13 cellular contexts compared by ENCODE assay signal in the genomic region with DNA sequence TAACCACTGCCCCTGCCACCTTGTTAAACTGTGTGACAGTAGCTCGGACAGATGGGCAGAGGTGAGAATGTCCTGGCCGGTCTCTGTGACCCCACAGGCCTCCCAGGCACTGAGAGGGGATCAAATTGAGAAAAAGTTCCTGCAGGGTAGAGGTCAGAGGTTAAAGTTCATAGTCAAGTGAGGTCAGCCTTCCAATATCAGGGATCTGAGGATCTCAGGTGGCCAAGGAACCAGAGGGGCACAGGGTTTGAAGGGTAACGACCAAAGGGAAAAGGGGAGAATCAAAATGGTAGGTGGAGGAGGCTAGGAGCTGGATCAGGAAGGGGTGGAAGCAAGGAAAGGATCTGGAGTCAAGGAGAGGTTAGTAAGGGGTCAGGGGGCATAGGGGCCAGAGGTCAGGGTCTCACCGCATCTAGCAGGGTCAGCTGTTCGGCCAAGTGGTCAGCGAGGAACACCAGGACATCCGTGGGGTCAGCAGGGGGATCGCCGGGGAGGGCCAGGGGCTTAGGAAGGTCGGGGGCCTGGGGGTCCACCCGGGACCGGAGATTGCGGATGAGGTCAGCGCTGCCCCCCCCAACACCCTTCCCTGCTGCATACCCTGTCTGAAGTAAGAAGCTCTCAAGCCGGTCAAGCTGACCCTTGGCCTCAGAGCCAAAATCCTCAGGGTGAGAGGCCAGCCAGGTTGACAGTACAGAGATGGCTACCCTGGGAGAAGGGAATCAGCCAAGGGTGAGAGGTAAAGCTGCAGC. TPM values are rescaled to one million over a fixed set of nuclear protein-coding genes. Genes with fewer than 3 reads are reported as not detected.
DNase-seq lines count a peak whose midpoint lies in the region; ATAC-seq and TF ChIP-seq lines count a peak whose summit lies in the region.
"Had no signal": no experiment of that assay in that cellular context is flagged by ENCODE, and none has a peak within 500 bp of the region (broad histone marks: within the 10 kb centered on the region; RNA-seq: fewer than 3 reads in every experiment).

No MANE protein-coding gene starts in this region.

- no peaks in the 10 kb centered on the region for H3K9me3 ChIP-seq in naive thymus-derived CD4-positive, alpha-beta T cell (ENCODE audit: control insufficient read depth in 2 of 3, low read length in 3 of 3)

- POLR2A ChIA-PET in naive thymus-derived CD4-positive, alpha-beta T cell (lab: Charles Lee): interaction anchor here (0.7 to 4.6 kb wide), 5 partner anchors 8 to 49 kb away, joined by 4 to 65 read pairs (median 51); a partner anchor contains a TSS

- intact Hi-C loops in Right ventricle myocardium superior (cut with DNase I): loop anchor here (10.0 kb wide), 1 partner anchor 119 kb away; a partner anchor contains a TSS
- intact Hi-C loops in cardiac septum (cut with DNase I): no loop called here
- intact Hi-C loops in naive thymus-derived CD4-positive, alpha-beta T cell (cut with micrococcal nuclease): loop anchor here (5.0 kb wide), 2 partner anchors 132 to 323 kb away; no protein-coding TSS in a partner anchor

- CTCF ChIA-PET in naive thymus-derived CD4-positive, alpha-beta T cell (lab: Charles Lee): interaction anchor here (1.3 kb wide), 1 partner anchor 18 kb away, joined by 3 read pairs; no protein-coding TSS in a partner anchor

- no peak overlapping the region for H3K4me3 ChIP-seq in naive thymus-derived CD4-positive, alpha-beta T cell (ENCODE audit: low read length)

- H3K27ac ChIP-seq in naive thymus-derived CD4-positive, alpha-beta T cell (ENCODE audit: low read depth, low read length): no peak overlapping the region

- H3K4me1 Mint-ChIP-seq in activated naive CD8-positive, alpha-beta T cell treated with anti-CD3 and anti-CD28 coated beads, Interleukin-2, amount 50 U/mL, for 24 hours: peaks cover 37% of the 10 kb centered on the region
- peaks cover 23 to 39% (median 31%) of the 10 kb centered on the region in 7 donors for H3K4me1 Mint-ChIP-seq in naive thymus-derived CD4-positive, alpha-beta T cell

- TF ChIP-seq CTCF in GM13977 (IDR thresholded peaks at IDR 0.05; ENCODE audit: extremely low read depth, insufficient read depth, missing control alignments): no peak

- peak overlapping the region; percentile 25 for H3K4me3 Mint-ChIP-seq in activated naive CD8-positive, alpha-beta T cell treated with anti-CD3 and anti-CD28 coated beads, Interleukin-2, amount 50 U/mL, for 24 hours
- H3K4me3 Mint-ChIP-seq in naive thymus-derived CD4-positive, alpha-beta T cell: peak overlapping the region in 3 of 10 donors; percentile 51 to 99 (median 77)

- H3K27me3 Mint-ChIP-seq in activated naive CD8-positive, alpha-beta T cell treated with anti-CD3 and anti-CD28 coated beads, Interleukin-2, amount 50 U/mL, for 24 hours: no peaks in the 10 kb centered on the region
- peaks cover 0 to 3% (median 0%) of the 10 kb centered on the region in 5 donors for H3K27me3 Mint-ChIP-seq in naive thymus-derived CD4-positive, alpha-beta T cell
- H3K27me3 Mint-ChIP-seq: effector memory CD8-positive, alpha-beta T cell had no signal

- no peaks in the 10 kb centered on the region for H3K9me3 Mint-ChIP-seq in activated naive CD8-positive, alpha-beta T cell treated with anti-CD3 and anti-CD28 coated beads, Interleukin-2, amount 50 U/mL, for 24 hours
- H3K9me3 Mint-ChIP-seq in naive thymus-derived CD4-positive, alpha-beta T cell: peaks cover 0 to 9% (median 0%) of the 10 kb centered on the region in 11 donors
- H3K9me3 Mint-ChIP-seq: effector memory CD8-positive, alpha-beta T cell had no signal

- ATAC-seq in Right ventricle myocardium superior (ENCODE audit: poor library complexity): no peak
- ATAC-seq in activated naive CD8-positive, alpha-beta T cell treated with anti-CD3 and anti-CD28 coated beads, Interleukin-2, amount 50 U/mL, for 24 hours: no peak
- ATAC-seq in naive thymus-derived CD4-positive, alpha-beta T cell: no peak
- no peak for ATAC-seq in GM18505 (IDR thresholded peaks at IDR 0.05; ENCODE audit: unreplicated experiment)
- ATAC-seq in HG02798 (IDR thresholded peaks at IDR 0.05; ENCODE audit: poor library complexity, unreplicated experiment): no peak
- ATAC-seq in GM21737 (IDR thresholded peaks at IDR 0.05; ENCODE audit: unreplicated experiment): no peak
- ATAC-seq: effector memory CD8-positive, alpha-beta T cell had no signal

- H3K27me3 ChIP-seq in naive thymus-derived CD4-positive, alpha-beta T cell (ENCODE audit: control insufficient read depth in 2 of 2, insufficient read depth in 2 of 2, low read length in 2 of 2): no peaks in the 10 kb centered on the region

- peak overlapping the region; percentile 10 for H3K27ac Mint-ChIP-seq in activated naive CD8-positive, alpha-beta T cell treated with anti-CD3 and anti-CD28 coated beads, Interleukin-2, amount 50 U/mL, for 24 hours
- peak overlapping the region in 8 of 9 donors; percentile 19 to 98 (median 79) for H3K27ac Mint-ChIP-seq in naive thymus-derived CD4-positive, alpha-beta T cell

- DNase-seq in Right ventricle myocardium superior (peak; percentile 43), cardiac septum (ENCODE audit: low spot score) (no peak), GM13977 (ENCODE audit: low spot score) (no peak)
- DNase-seq in activated naive CD8-positive, alpha-beta T cell treated with anti-CD3 and anti-CD28 coated beads, Interleukin-2, amount 50 U/mL, for 24 hours: no peak
- no peak for DNase-seq in naive thymus-derived CD4-positive, alpha-beta T cell
- DNase-seq: central memory CD4-positive, alpha-beta T cell; effector memory CD8-positive, alpha-beta T cell; NCI-H187 treated with DMSO at 0.1 percent for 48 hours; NCI-H510A treated with DMSO at 0.1 percent for 48 hours had no signal

- H3K36me3 ChIP-seq in naive thymus-derived CD4-positive, alpha-beta T cell (ENCODE audit: control insufficient read depth in 2 of 3, insufficient read depth in 3 of 3, low read length in 3 of 3): peaks cover 0 to 71% (median 4%) of the 10 kb centered on the region in 3 experiments

- in situ Hi-C loops in GM13977 (cut with MboI; ENCODE audit: low pct_unique_long_range_greater_than_20kb, low sequenced_read_pairs, unreplicated experiment): no loop called here

- peaks cover 5 to 10% of the 10 kb centered on the region in 2 donors for H3K4me1 ChIP-seq in naive thymus-derived CD4-positive, alpha-beta T cell (ENCODE audit: control insufficient read depth in 2 of 2, insufficient read depth in 2 of 2, low read length in 2 of 2)

- no peak for TF ChIP-seq POLR2A in GM18505 (IDR thresholded peaks at IDR 0.05; ENCODE audit: borderline replicate concordance, extremely low read depth, insufficient read depth, insufficient read length)

- H3K36me3 Mint-ChIP-seq in activated naive CD8-positive, alpha-beta T cell treated with anti-CD3 and anti-CD28 coated beads, Interleukin-2, amount 50 U/mL, for 24 hours (ENCODE audit: low read depth): peaks cover 22% of the 10 kb centered on the region
- peaks cover 0 to 24% (median 6%) of the 10 kb centered on the region in 5 donors for H3K36me3 Mint-ChIP-seq in naive thymus-derived CD4-positive, alpha-beta T cell

RNA-seq across cellular contexts. Expression of a gene that starts 2.9 kb away (rescaled TPM):
- total RNA-seq in Right ventricle myocardium superior: 60.5 TPM
- total RNA-seq in cardiac septum: 46.9 TPM
- 10 to 100 TPM; 45.7 to 76.8 (median 67.4) TPM for total RNA-seq in naive thymus-derived CD4-positive, alpha-beta T cell
- polyA plus RNA-seq in naive thymus-derived CD4-positive, alpha-beta T cell: 10 to 100 TPM in 1 of 2 donors, 1 to 10 TPM in 1; 4.1 to 11.5 TPM

RNA-seq across cellular contexts. Expression of a gene that starts 6.4 kb away (rescaled TPM):
- total RNA-seq in Right ventricle myocardium superior (44.4 TPM), cardiac septum (35.1 TPM)
- total RNA-seq in naive thymus-derived CD4-positive, alpha-beta T cell: 10 to 100 TPM; 14.6 to 73.2 (median 35.5) TPM
- 10 to 100 TPM; 26.5 to 36.3 TPM for polyA plus RNA-seq in naive thymus-derived CD4-positive, alpha-beta T cell

RNA-seq across cellular contexts. Expression of a gene that starts 6.8 kb away (rescaled TPM):
- total RNA-seq in Right ventricle myocardium superior: 12.8 TPM
- 18.8 TPM for total RNA-seq in cardiac septum
- total RNA-seq in naive thymus-derived CD4-positive, alpha-beta T cell: 10 to 100 TPM; 25.3 to 62.7 (median 52.7) TPM
- polyA plus RNA-seq in naive thymus-derived CD4-positive, alpha-beta T cell: 10 to 100 TPM; 55.2 to 82.9 TPM

RNA-seq across cellular contexts. Expression of a gene that starts 18.1 kb away (rescaled TPM):
- total RNA-seq in Right ventricle myocardium superior (78.2 TPM), cardiac septum (85.8 TPM)
- total RNA-seq in naive thymus-derived CD4-positive, alpha-beta T cell: 100 to 1,000 TPM; 196 to 386 (median 240) TPM
- polyA plus RNA-seq in naive thymus-derived CD4-positive, alpha-beta T cell: 100 to 1,000 TPM; 296 to 334 TPM

RNA-seq across cellular contexts. Expression of a gene that starts 18.9 kb away (rescaled TPM):
- total RNA-seq in Right ventricle myocardium superior: 8.3 TPM
- total RNA-seq in cardiac septum: 9.3 TPM
- total RNA-seq in naive thymus-derived CD4-positive, alpha-beta T cell: 10 to 100 TPM; 12.9 to 48.0 (median 18.2) TPM
- polyA plus RNA-seq in naive thymus-derived CD4-positive, alpha-beta T cell: 10 to 100 TPM; 18.9 to 27.3 TPM
- total RNA-seq: M059J had no signal
